In genomic region chr11:122642472-122642922, GRCh38 we compare ENCODE assay signal across 12 cellular contexts. TPM values are rescaled to one million over a fixed set of nuclear protein-coding genes. Genes with fewer than 3 reads are reported as not detected.
DNase-seq lines count a peak whose midpoint lies in the region; ATAC-seq and TF ChIP-seq lines count a peak whose summit lies in the region.
"Had no signal": no experiment of that assay in that cellular context is flagged by ENCODE, and none has a peak within 500 bp of the region (broad histone marks: within the 10 kb centered on the region; RNA-seq: fewer than 3 reads in every experiment).

No MANE protein-coding gene starts in this region.

- intact Hi-C loops in right lobe of liver (cut with DNase I): no loop called here
- intact Hi-C loops in CD4-positive, alpha-beta T cell (cut with DNase I, micrococcal nuclease): no loop called here

- peaks cover 3% of the 10 kb centered on the region for H3K4me1 Mint-ChIP-seq in CD4-positive, alpha-beta T cell (ENCODE audit: low read depth)
- H3K4me1 Mint-ChIP-seq: brain had no signal

- H3K27me3 Mint-ChIP-seq in CD4-positive, alpha-beta T cell: no peaks in the 10 kb centered on the region
- H3K27me3 Mint-ChIP-seq: brain had no signal

- H3K4me3 Mint-ChIP-seq in CD4-positive, alpha-beta T cell: no peak overlapping the region
- H3K4me3 Mint-ChIP-seq: brain; CD4-positive, CD25-positive, alpha-beta regulatory T cell had no signal

- H3K27ac ChIP-seq in ACC112 (ENCODE audit: low read depth, low read length) (peak overlapping the region; percentile 95), right lobe of liver (no peak overlapping the region)
- no peak overlapping the region for H3K27ac ChIP-seq in CD4-positive, alpha-beta T cell (ENCODE audit: low read depth, low read length)
- H3K27ac ChIP-seq: KMS-11, psoas muscle had no signal

- CTCF ChIA-PET in CD4-positive, alpha-beta T cell (lab: Charles Lee): no interaction called here

- TF ChIP-seq CTCF in cardiac fibroblast (IDR thresholded peaks at IDR 0.05; ENCODE audit: low read depth, low read length) (no peak), right lobe of liver (IDR thresholded peaks at IDR 0.05) (no peak)
- TF ChIP-seq CTCF in CD4-positive, alpha-beta T cell (IDR thresholded peaks at IDR 0.05): no peak

- DNase-seq in HuH-7.5 (ENCODE audit: low spot score): peak; percentile 27
- DNase-seq in cardiac fibroblast (ENCODE audit: low read depth in 2 of 2): peak; percentile 76 to 93
- DNase-seq in right lobe of liver: no peak
- DNase-seq in CD4-positive, alpha-beta T cell: no peak
- no peak for DNase-seq in iPS-NIHi11 (ENCODE audit: low spot score)
- DNase-seq: CD4-positive, CD25-positive, alpha-beta regulatory T cell; psoas muscle had no signal

- POLR2A ChIA-PET in CD4-positive, alpha-beta T cell (lab: Charles Lee): no interaction called here

- no peaks in the 10 kb centered on the region for H3K79me2 ChIP-seq in ACC112 (ENCODE audit: control insufficient read depth, insufficient read depth, low read length, unreplicated experiment)

- H3K36me3 ChIP-seq in ACC112 (ENCODE audit: insufficient read depth, low read length): no peaks in the 10 kb centered on the region
- no peaks in the 10 kb centered on the region for H3K36me3 ChIP-seq in right lobe of liver

- H3K4me3 ChIP-seq in ACC112 (ENCODE audit: low read depth, low read length) (no peak overlapping the region), cardiac fibroblast (replicated peaks in 1 of 2; ENCODE audit: low read depth in 2 of 2, low read length in 2 of 2) (no peak overlapping the region), right lobe of liver (no peak overlapping the region)
- H3K4me3 ChIP-seq: psoas muscle had no signal

- peak; percentile 41 for TF ChIP-seq POLR2A in right lobe of liver (IDR thresholded peaks at IDR 0.05)

- no peaks in the 10 kb centered on the region for H3K36me3 Mint-ChIP-seq in CD4-positive, alpha-beta T cell (ENCODE audit: low read depth)
- H3K36me3 Mint-ChIP-seq: brain; CD4-positive, CD25-positive, alpha-beta regulatory T cell had no signal

- no peaks in the 10 kb centered on the region for H3K9me3 Mint-ChIP-seq in CD4-positive, alpha-beta T cell
- H3K9me3 Mint-ChIP-seq: CD4-positive, CD25-positive, alpha-beta regulatory T cell had no signal

- H3K4me1 ChIP-seq in ACC112 (ENCODE audit: control insufficient read depth, insufficient read depth, low read length, unreplicated experiment) (peaks cover 38% of the 10 kb centered on the region), right lobe of liver (no peaks in the 10 kb centered on the region)
- H3K4me1 ChIP-seq: psoas muscle had no signal

- 30% methylated on average over 4 of the region's 4 CpGs for WGBS in right lobe of liver (ENCODE audit: insufficient coverage, low coverage, low lambda C conversion rate, missing lambda C conversion rate)

- no peak overlapping the region for H3K27ac Mint-ChIP-seq in CD4-positive, alpha-beta T cell
- H3K27ac Mint-ChIP-seq: CD4-positive, CD25-positive, alpha-beta regulatory T cell had no signal

- no peaks in the 10 kb centered on the region for H3K9me3 ChIP-seq in right lobe of liver
- no peaks in the 10 kb centered on the region for H3K9me3 ChIP-seq in CD4-positive, alpha-beta T cell (ENCODE audit: control insufficient read depth, low read length)
- H3K9me3 ChIP-seq: psoas muscle had no signal

- H3K27me3 ChIP-seq in ACC112 (ENCODE audit: insufficient read depth, low read length) (no peaks in the 10 kb centered on the region), right lobe of liver (no peaks in the 10 kb centered on the region)
- no peaks in the 10 kb centered on the region for H3K27me3 ChIP-seq in CD4-positive, alpha-beta T cell (ENCODE audit: control insufficient read depth, insufficient read depth, low read length)

- ATAC-seq in right lobe of liver (peak in 3 of 4 donors; percentile 43 to 92 (median 55)), GM18519 (IDR thresholded peaks at IDR 0.05; ENCODE audit: low FRiP score, unreplicated experiment) (no peak), HG02852 (IDR thresholded peaks at IDR 0.05; ENCODE audit: unreplicated experiment) (no peak)
- ATAC-seq in CD4-positive, alpha-beta T cell (ENCODE audit: poor library complexity): no peak
- ATAC-seq: psoas muscle had no signal

- H2AFZ ChIP-seq in ACC112 (ENCODE audit: low read length, unreplicated experiment): peak overlapping the region; percentile 47

RNA-seq across cellular contexts. Expression of gene UBASH3B, which starts 13.0 kb away (rescaled TPM):
- 10 to 100 TPM in 1 of 6 experiments, 1 to 10 TPM in 5; 1.7 to 10.5 (median 2.4) TPM for total RNA-seq in right lobe of liver
- 10 to 100 TPM; 24.5 to 28.6 TPM for total RNA-seq in CD4-positive, alpha-beta T cell

Comparison
In these comparisons a context has a peak if more than half of its experiments do, and no peak if none do; other contexts are left out.
1. DNase-seq: peak in HuH-7.5 (single experiment) and cardiac fibroblast (2 of 2); none in right lobe of liver (0 of 3), CD4-positive, alpha-beta T cell (0 of 10) and iPS-NIHi11 (single experiment).
2. ATAC-seq: peak in right lobe of liver (3 of 4); none in CD4-positive, alpha-beta T cell (single experiment), GM18519 (single experiment) and HG02852 (single experiment).